ENCODE assay signal across 10 cellular contexts in the genomic region with DNA sequence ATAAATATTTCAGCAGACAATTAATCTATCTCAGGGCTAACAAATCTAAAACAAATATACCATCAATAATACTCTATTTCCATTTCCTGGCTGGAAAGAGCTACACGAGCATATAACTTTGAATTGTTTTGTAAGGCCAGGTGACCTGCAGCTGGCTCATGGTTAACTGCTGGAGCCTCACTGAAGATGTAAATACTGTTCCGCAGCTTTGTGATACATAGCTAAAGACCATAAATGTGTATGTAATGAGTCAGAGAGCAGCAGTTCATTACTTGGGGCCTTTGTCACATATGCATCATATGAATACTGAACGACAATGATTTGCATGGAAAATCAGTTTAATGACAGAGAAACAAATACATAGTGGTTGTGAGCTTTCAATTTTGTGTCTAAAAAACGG.
DNase-seq lines count a peak whose midpoint lies in the region; ATAC-seq, FAIRE-seq and TF ChIP-seq lines count a peak whose summit lies in the region.
"Had no signal": no experiment of that assay in that cellular context is flagged by ENCODE, and none has a peak within 500 bp of the region (broad histone marks: within the 10 kb centered on the region; RNA-seq: fewer than 3 reads in every experiment).

No MANE protein-coding gene starts in this region.

- peak; percentile 44 for FAIRE-seq in HTR-8/SVneo (lab: Jason Lieb, UNC)

- no peak overlapping the region for H3K4me3 ChIP-seq in foreskin fibroblast (ENCODE audit: low read depth in 1 of 2, low read length in 2 of 2)
- H3K4me3 ChIP-seq: sigmoid colon had no signal

- peak; percentile 28 for DNase-seq in AG08396 (ENCODE audit: low spot score)
- DNase-seq in HTR-8/SVneo (ENCODE audit: insufficient read length, low spot score) = no peak
- DNase-seq in SW480 (ENCODE audit: low spot score) = peak; percentile 31
- DNase-seq in foreskin fibroblast = peak; percentile 84 to 89
- no peak for DNase-seq in NOMO-1 (lab: John Stamatoyannopoulos, UW; ENCODE audit: unreplicated experiment in 2 of 2)
- no peak for DNase-seq in retina
- no peak for DNase-seq in HUDEP-2 (lab: John Stamatoyannopoulos, UW; ENCODE audit: unreplicated experiment in 76 of 76)
- DNase-seq: activated CD8-positive, alpha-beta T cell treated with anti-CD3 and anti-CD28 coated beads, Interleukin-2, amount 10 ng/mL, durations not matched to agents 7 days and 5 days; sigmoid colon had no signal

- no peak for TF ChIP-seq CTCF in foreskin fibroblast (IDR thresholded peaks at IDR 0.05; ENCODE audit: low read depth, low read length)

- ATAC-seq in HG02610 (IDR thresholded peaks at IDR 0.05; ENCODE audit: unreplicated experiment) = no peak
- ATAC-seq: activated CD8-positive, alpha-beta T cell treated with anti-CD3 and anti-CD28 coated beads, Interleukin-2, amount 10 ng/mL, durations not matched to agents 7 days and 5 days had no signal

Comparison
In these comparisons a context has a peak if more than half of its experiments do, and no peak if none do; other contexts are left out.
1. DNase-seq: peak in AG08396 (single experiment), SW480 (single experiment) and foreskin fibroblast (2 of 2); none in HTR-8/SVneo (single experiment), NOMO-1 (0 of 2), retina (single experiment) and HUDEP-2 (0 of 76).